Comparison of ENCODE assay signal across 23 cellular contexts in genomic region chr6:18485660-18486435, GRCh38.
DNase-seq lines count a peak whose midpoint lies in the region; ATAC-seq and TF ChIP-seq lines count a peak whose summit lies in the region.
"Had no signal": no experiment of that assay in that cellular context is flagged by ENCODE, and none has a peak within 500 bp of the region (broad histone marks: within the 10 kb centered on the region; RNA-seq: fewer than 3 reads in every experiment).

No MANE protein-coding gene starts in this region.

- no peak for TF ChIP-seq CTCF in OCI-LY3 (IDR thresholded peaks at IDR 0.05; ENCODE audit: low read depth, low read length)

- ATAC-seq in HG02884 (IDR thresholded peaks at IDR 0.05; ENCODE audit: unreplicated experiment), result peak; percentile 60
- ATAC-seq in stimulated activated naive CD8-positive, alpha-beta T cell treated with anti-CD3 and anti-CD28 coated beads, Interleukin-15, amount 100 ng/mL, for 72 hours, result peak; percentile 90
- no peak for ATAC-seq in GM21360 (IDR thresholded peaks at IDR 0.05; ENCODE audit: unreplicated experiment)
- ATAC-seq: A549 had no signal

- no peaks in the 10 kb centered on the region for H4K20me1 ChIP-seq in OCI-LY3 (ENCODE audit: insufficient read depth, low read length)

- H3K4me1 ChIP-seq in OCI-LY3 (ENCODE audit: low read length), result peaks cover 23% of the 10 kb centered on the region
- H3K4me1 ChIP-seq: A549, BE2C, suprapubic skin had no signal

- H3K27ac ChIP-seq in OCI-LY3 (ENCODE audit: low read length), result no peak overlapping the region
- H3K27ac ChIP-seq: A549, suprapubic skin had no signal

- H3K9ac ChIP-seq in OCI-LY3 (ENCODE audit: low read length), result no peak overlapping the region

- H3K4me1 Mint-ChIP-seq in activated T-cell treated with anti-CD3 and anti-CD28 coated beads, Interleukin-2, amount 50 U/mL, for 24 hours (ENCODE audit: low read depth), result peaks cover 16% of the 10 kb centered on the region
- peaks cover 33% of the 10 kb centered on the region for H3K4me1 Mint-ChIP-seq in stimulated activated naive CD8-positive, alpha-beta T cell treated with anti-CD3 and anti-CD28 coated beads, Interleukin-15, amount 100 ng/mL, for 72 hours
- H3K4me1 Mint-ChIP-seq: immature natural killer cell had no signal

- H3K4me3 ChIP-seq in OCI-LY3 (ENCODE audit: low read length), result no peak overlapping the region
- H3K4me3 ChIP-seq: A549, suprapubic skin had no signal

- no peak for DNase-seq in activated T-cell treated with anti-CD3 and anti-CD28 coated beads, Interleukin-2, amount 50 U/mL, for 24 hours
- DNase-seq in activated T-cell treated with anti-CD3 and anti-CD28 coated beads, Interleukin-2, amount 50 U/mL, for 1 hour, result no peak
- no peak for DNase-seq in stimulated activated naive CD8-positive, alpha-beta T cell treated with anti-CD3 and anti-CD28 coated beads, Interleukin-15, amount 100 ng/mL, for 72 hours
- DNase-seq in SW480 (ENCODE audit: low spot score) (no peak), SK-N-DZ (ENCODE audit: low spot score) (no peak)
- DNase-seq: activated CD4-positive, alpha-beta T cell treated with anti-CD3 and anti-CD28 coated beads, Interleukin-2, amount 50 U/mL, for 4 hours; activated naive CD4-positive, alpha-beta T cell treated with Interleukin-2 at 50 U/mL for 16 hours; amygdala; BE2C; effector CD8-positive, alpha-beta T cell; foreskin fibroblast; GDM1; immature natural killer cell; IMR-90; NCI-H1105; NCI-H2029; nucleus accumbens had no signal

- H3K27me3 ChIP-seq in OCI-LY3 (ENCODE audit: low read depth, low read length), result no peaks in the 10 kb centered on the region
- H3K27me3 ChIP-seq: BE2C had no signal

- no peaks in the 10 kb centered on the region for H3K36me3 ChIP-seq in OCI-LY3 (replicated peaks; ENCODE audit: low read depth, low read length)
- H3K36me3 ChIP-seq: BE2C, suprapubic skin had no signal

- no peaks in the 10 kb centered on the region for H3K9me3 ChIP-seq in OCI-LY3 (ENCODE audit: insufficient read depth, low read length)
- H3K9me3 ChIP-seq: A549, BE2C, suprapubic skin had no signal

- no peak overlapping the region for H2AFZ ChIP-seq in OCI-LY3 (ENCODE audit: low read depth, low read length)

- peak overlapping the region; percentile 13 for H3K4me2 ChIP-seq in OCI-LY3 (ENCODE audit: low read length)
- H3K4me2 ChIP-seq: A549 had no signal

- H3K4me3 Mint-ChIP-seq in activated T-cell treated with anti-CD3 and anti-CD28 coated beads, Interleukin-2, amount 50 U/mL, for 24 hours, result no peak overlapping the region
- no peak overlapping the region for H3K4me3 Mint-ChIP-seq in stimulated activated naive CD8-positive, alpha-beta T cell treated with anti-CD3 and anti-CD28 coated beads, Interleukin-15, amount 100 ng/mL, for 72 hours
- H3K4me3 Mint-ChIP-seq: immature natural killer cell, WTC11 had no signal

- no peaks in the 10 kb centered on the region for H3K36me3 Mint-ChIP-seq in activated T-cell treated with anti-CD3 and anti-CD28 coated beads, Interleukin-2, amount 50 U/mL, for 24 hours (ENCODE audit: low read depth)
- H3K36me3 Mint-ChIP-seq: immature natural killer cell, WTC11 had no signal

- H3K79me2 ChIP-seq in OCI-LY3 (ENCODE audit: low read length), result no peaks in the 10 kb centered on the region

- peaks cover 47% of the 10 kb centered on the region for H3K27me3 Mint-ChIP-seq in activated T-cell treated with anti-CD3 and anti-CD28 coated beads, Interleukin-2, amount 50 U/mL, for 24 hours
- H3K27me3 Mint-ChIP-seq in stimulated activated naive CD8-positive, alpha-beta T cell treated with anti-CD3 and anti-CD28 coated beads, Interleukin-15, amount 100 ng/mL, for 72 hours, result peaks cover 32% of the 10 kb centered on the region

- no peaks in the 10 kb centered on the region for H3K9me3 Mint-ChIP-seq in activated T-cell treated with anti-CD3 and anti-CD28 coated beads, Interleukin-2, amount 50 U/mL, for 24 hours
- H3K9me3 Mint-ChIP-seq in stimulated activated naive CD8-positive, alpha-beta T cell treated with anti-CD3 and anti-CD28 coated beads, Interleukin-15, amount 100 ng/mL, for 72 hours, result no peaks in the 10 kb centered on the region
- H3K9me3 Mint-ChIP-seq: immature natural killer cell, WTC11 had no signal

- H3K27ac Mint-ChIP-seq in activated T-cell treated with anti-CD3 and anti-CD28 coated beads, Interleukin-2, amount 50 U/mL, for 24 hours, result peak overlapping the region; percentile 71
- H3K27ac Mint-ChIP-seq in stimulated activated naive CD8-positive, alpha-beta T cell treated with anti-CD3 and anti-CD28 coated beads, Interleukin-15, amount 100 ng/mL, for 72 hours, result no peak overlapping the region
- H3K27ac Mint-ChIP-seq: immature natural killer cell, WTC11 had no signal
